In the genomic region with DNA sequence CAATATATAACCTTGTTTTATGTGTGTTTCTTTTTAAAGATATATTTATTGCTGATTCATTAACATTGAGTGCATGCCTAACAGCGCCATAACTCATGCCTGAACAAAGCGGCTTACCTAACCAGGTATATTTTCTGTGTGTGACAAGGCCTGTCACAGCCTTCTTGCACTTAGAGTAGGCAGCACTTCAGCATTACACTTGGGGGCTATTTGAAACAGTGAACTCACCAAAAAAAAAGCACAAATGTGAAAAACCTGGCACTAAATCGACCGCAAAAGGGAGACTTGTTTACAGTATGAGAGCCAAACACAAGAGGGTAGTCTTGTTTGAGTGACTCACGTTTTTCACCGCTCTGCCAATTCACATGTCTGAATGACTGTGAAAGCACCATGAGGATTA, we compare ENCODE assay signal across 1 cellular context.
TF ChIP-seq lines count a peak whose summit lies in the region.

No MANE protein-coding gene starts in this region.

TF ChIP-seq in HepG2, 621 proteins besides CTCF, POLR2A, EP300 and RAD21 (continued from another document):
- TF ChIP-seq, protein P1, sequence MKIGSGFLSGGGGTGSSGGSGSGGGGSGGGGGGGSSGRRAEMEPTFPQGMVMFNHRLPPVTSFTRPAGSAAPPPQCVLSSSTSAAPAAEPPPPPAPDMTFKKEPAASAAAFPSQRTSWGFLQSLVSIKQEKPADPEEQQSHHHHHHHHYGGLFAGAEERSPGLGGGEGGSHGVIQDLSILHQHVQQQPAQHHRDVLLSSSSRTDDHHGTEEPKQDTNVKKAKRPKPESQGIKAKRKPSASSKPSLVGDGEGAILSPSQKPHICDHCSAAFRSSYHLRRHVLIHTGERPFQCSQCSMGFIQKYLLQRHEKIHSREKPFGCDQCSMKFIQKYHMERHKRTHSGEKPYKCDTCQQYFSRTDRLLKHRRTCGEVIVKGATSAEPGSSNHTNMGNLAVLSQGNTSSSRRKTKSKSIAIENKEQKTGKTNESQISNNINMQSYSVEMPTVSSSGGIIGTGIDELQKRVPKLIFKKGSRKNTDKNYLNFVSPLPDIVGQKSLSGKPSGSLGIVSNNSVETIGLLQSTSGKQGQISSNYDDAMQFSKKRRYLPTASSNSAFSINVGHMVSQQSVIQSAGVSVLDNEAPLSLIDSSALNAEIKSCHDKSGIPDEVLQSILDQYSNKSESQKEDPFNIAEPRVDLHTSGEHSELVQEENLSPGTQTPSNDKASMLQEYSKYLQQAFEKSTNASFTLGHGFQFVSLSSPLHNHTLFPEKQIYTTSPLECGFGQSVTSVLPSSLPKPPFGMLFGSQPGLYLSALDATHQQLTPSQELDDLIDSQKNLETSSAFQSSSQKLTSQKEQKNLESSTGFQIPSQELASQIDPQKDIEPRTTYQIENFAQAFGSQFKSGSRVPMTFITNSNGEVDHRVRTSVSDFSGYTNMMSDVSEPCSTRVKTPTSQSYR (CRISPR knock-in tag; IDR thresholded peaks at IDR 0.05; ENCODE audit: borderline replicate concordance) = no peak
